ENCODE assay signal across 1 cellular context in the genomic region with DNA sequence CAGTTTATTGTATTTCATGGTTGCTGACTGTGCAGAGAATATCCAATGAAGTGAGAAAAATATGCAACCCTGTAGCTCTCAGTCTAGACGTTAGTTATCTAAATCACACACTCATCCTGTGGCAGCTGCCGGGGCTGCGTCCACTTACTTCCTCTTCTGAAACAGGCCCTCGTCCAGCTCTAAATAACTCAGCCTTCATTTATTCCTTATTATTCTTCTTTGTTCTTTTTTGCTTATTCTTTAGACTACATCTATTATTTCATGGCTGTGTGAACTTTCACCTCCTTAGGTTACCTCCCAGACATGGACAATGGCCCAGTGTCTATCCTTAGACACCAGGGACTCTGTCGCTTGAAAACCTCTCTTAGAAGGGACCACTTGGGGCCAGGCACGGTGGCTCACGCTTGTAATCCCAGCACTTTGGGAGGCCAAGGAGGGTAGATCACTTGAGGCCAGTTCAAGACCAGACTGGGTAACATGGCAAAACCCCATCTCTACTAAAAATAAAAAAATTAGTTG.
TF ChIP-seq lines count a peak whose summit lies in the region.

No MANE protein-coding gene starts in this region.

TF ChIP-seq in HepG2, 621 proteins besides CTCF, POLR2A, EP300 and RAD21:
- TF ChIP-seq TBX2 (CRISPR knock-in tag; IDR thresholded peaks at IDR 0.05; ENCODE audit: borderline replicate concordance): 0 out of 2 replicates have a peak, but pooled peaks have one; percentile 15
- TF ChIP-seq PPARG (CRISPR knock-in tag; conservative IDR thresholded peaks at IDR 0.05): peak; percentile 66
- TF ChIP-seq, protein P1, sequence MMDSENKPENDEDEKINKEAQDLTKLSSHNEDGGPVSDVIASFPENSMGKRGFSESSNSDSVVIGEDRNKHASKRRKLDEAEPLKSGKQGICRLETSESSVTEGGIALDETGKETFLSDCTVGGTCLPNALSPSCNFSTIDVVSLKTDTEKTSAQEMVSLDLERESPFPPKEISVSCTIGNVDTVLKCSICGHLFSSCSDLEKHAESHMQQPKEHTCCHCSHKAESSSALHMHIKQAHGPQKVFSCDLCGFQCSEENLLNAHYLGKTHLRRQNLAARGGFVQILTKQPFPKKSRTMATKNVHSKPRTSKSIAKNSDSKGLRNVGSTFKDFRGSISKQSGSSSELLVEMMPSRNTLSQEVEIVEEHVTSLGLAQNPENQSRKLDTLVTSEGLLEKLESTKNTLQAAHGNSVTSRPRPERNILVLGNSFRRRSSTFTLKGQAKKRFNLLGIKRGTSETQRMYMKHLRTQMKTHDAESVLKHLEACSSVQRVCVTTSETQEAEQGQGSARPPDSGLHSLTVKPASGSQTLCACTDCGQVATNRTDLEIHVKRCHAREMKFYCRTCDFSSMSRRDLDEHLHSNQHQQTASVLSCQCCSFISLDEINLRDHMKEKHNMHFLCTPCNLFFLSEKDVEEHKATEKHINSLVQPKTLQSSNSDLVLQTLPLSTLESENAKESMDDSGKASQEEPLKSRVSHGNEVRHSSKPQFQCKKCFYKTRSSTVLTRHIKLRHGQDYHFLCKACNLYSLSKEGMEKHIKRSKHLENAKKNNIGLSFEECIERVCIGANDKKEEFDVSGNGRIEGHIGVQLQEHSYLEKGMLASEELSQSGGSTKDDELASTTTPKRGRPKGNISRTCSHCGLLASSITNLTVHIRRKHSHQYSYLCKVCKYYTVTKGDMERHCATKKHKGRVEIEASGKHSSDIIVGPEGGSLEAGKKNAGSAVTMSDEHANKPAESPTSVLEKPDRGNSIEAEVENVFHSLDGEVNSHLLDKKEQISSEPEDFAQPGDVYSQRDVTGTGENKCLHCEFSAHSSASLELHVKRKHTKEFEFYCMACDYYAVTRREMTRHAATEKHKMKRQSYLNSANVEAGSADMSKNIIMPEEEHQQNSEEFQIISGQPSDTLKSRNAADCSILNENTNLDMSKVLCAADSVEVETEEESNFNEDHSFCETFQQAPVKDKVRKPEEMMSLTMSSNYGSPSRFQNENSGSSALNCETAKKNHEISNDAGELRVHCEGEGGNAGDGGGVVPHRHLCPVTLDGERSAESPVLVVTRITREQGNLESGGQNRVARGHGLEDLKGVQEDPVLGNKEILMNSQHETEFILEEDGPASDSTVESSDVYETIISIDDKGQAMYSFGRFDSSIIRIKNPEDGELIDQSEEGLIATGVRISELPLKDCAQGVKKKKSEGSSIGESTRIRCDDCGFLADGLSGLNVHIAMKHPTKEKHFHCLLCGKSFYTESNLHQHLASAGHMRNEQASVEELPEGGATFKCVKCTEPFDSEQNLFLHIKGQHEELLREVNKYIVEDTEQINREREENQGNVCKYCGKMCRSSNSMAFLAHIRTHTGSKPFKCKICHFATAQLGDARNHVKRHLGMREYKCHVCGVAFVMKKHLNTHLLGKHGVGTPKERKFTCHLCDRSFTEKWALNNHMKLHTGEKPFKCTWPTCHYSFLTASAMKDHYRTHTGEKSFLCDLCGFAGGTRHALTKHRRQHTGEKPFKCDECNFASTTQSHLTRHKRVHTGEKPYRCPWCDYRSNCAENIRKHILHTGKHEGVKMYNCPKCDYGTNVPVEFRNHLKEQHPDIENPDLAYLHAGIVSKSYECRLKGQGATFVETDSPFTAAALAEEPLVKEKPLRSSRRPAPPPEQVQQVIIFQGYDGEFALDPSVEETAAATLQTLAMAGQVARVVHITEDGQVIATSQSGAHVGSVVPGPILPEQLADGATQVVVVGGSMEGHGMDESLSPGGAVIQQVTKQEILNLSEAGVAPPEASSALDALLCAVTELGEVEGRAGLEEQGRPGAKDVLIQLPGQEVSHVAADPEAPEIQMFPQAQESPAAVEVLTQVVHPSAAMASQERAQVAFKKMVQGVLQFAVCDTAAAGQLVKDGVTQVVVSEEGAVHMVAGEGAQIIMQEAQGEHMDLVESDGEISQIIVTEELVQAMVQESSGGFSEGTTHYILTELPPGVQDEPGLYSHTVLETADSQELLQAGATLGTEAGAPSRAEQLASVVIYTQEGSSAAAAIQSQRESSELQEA (CRISPR knock-in tag; IDR thresholded peaks at IDR 0.05; ENCODE audit: not compliant biosample characterization): no peak
- TF ChIP-seq CCDC6 (CRISPR knock-in tag; IDR thresholded peaks at IDR 0.05): no peak
- no peak for TF ChIP-seq YY1 (IDR thresholded peaks at IDR 0.05; ENCODE audit: insufficient read depth, insufficient replicate concordance, low read depth, low read length)
TF ChIP-seq in HepG2: peak in this region for 2.
